8 cellular contexts compared by ENCODE assay signal in the genomic region with DNA sequence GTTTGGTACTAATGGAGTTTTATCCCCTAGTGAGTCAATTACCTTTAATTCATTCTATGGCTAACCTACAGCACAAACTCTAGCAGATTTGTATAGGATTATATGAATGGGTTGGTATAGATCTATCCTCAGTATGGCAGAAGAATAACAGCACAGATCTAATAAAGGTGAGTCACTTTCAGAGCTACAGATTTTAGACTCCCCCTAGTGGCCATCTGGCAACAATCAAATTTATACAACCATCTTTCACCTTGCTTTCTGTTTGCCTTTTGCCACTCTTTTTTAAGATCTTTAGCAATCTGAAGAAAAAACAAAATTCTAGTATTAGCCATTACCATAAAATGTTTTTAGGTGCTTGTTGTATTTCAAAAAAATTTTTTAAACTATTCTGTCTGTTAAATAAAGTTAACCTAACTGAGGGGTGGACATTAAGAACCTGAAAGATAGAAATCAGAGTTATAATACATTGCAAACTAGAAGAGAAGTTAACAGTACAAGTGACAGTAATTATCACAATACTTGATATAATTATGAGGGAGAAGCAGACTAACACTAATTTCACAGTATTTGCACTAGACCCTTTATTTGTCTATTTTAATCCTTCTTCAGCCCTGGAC. TPM values are rescaled to one million over a fixed set of nuclear protein-coding genes. Genes with fewer than 3 reads are reported as not detected.
DNase-seq lines count a peak whose midpoint lies in the region; ATAC-seq and TF ChIP-seq lines count a peak whose summit lies in the region.

No MANE protein-coding gene starts in this region.

- H3K9me3 ChIP-seq in WERI-Rb-1 (ENCODE audit: severe bottlenecking): no peaks in the 10 kb centered on the region

- TF ChIP-seq CTCF in WERI-Rb-1 (IDR thresholded peaks at IDR 0.05; ENCODE audit: low read depth, low read length) (peak; percentile 62), foreskin keratinocyte (conservative IDR thresholded peaks at IDR 0.05) (peak; percentile 87), retinal pigment epithelial cell (conservative IDR thresholded peaks at IDR 0.05; ENCODE audit: low read depth, low read length) (peak; percentile 79)

- H3K4me3 ChIP-seq in WERI-Rb-1 (ENCODE audit: low read depth, low read length): no peak overlapping the region
- H3K4me3 ChIP-seq in retinal pigment epithelial cell (ENCODE audit: low read length): no peak overlapping the region

- no peaks in the 10 kb centered on the region for H3K27me3 ChIP-seq in WERI-Rb-1 (ENCODE audit: insufficient read depth, low read depth, severe bottlenecking)
- no peaks in the 10 kb centered on the region for H3K27me3 ChIP-seq in foreskin keratinocyte

- intact Hi-C loops in posterior cingulate gyrus (cut with DNase I): loop anchor here (2.0 kb wide), 2 partner anchors 75 to 143 kb away; a partner anchor contains a TSS

- H3K27ac ChIP-seq in WERI-Rb-1: no peak overlapping the region
- H3K27ac ChIP-seq in foreskin keratinocyte: no peak overlapping the region

- peak; percentile 16 for DNase-seq in COLO668 (lab: John Stamatoyannopoulos, UW; ENCODE audit: unreplicated experiment)
- peak; percentile 69 for DNase-seq in NCI-H2029 treated with DMSO at 0.1 percent for 48 hours (lab: John Stamatoyannopoulos, UW)
- no peak for DNase-seq in WERI-Rb-1
- DNase-seq in foreskin keratinocyte: peak in 1 of 2 donors; percentile 48
- DNase-seq in retinal pigment epithelial cell (ENCODE audit: low read depth): peak; percentile 9
- DNase-seq in posterior cingulate gyrus: no peak

- peaks cover 9% of the 10 kb centered on the region for H3K36me3 ChIP-seq in WERI-Rb-1

- TF ChIP-seq POLR2A in GM18505 (IDR thresholded peaks at IDR 0.05; ENCODE audit: borderline replicate concordance, extremely low read depth, insufficient read depth, insufficient read length): no peak

- no peaks in the 10 kb centered on the region for H3K4me1 ChIP-seq in foreskin keratinocyte

- ATAC-seq in GM18505 (IDR thresholded peaks at IDR 0.05; ENCODE audit: unreplicated experiment) (peak; percentile 63), HG02885 (IDR thresholded peaks at IDR 0.05; ENCODE audit: poor library complexity, unreplicated experiment) (peak; percentile 80), foreskin keratinocyte (peak; percentile 92)

RNA-seq across cellular contexts. Expression of a gene that starts 25.8 kb away (rescaled TPM):
- total RNA-seq in foreskin keratinocyte: 17.2 and 17.9 TPM in 2 replicates
- 6.1 and 7.8 TPM in 2 replicates for polyA plus RNA-seq in foreskin keratinocyte

RNA-seq across cellular contexts. Expression of a gene that starts 27.1 kb away (rescaled TPM):
- 24.2 and 28.8 TPM in 2 replicates for total RNA-seq in foreskin keratinocyte
- 21.4 and 29.2 TPM in 2 replicates for polyA plus RNA-seq in foreskin keratinocyte

Comparison
In these comparisons a context has a peak if more than half of its experiments do, and no peak if none do; other contexts are left out.
1. DNase-seq: peak in COLO668 (single experiment), NCI-H2029 treated with DMSO at 0.1 percent for 48 hours (single experiment) and retinal pigment epithelial cell (single experiment); none in WERI-Rb-1 (single experiment) and posterior cingulate gyrus (0 of 10).
2. Peak in every context shown above with its lines, with median percentiles within 50 percentile points of each other: ATAC-seq and CTCF ChIP-seq.